In genomic region chr11:122153746-122154145, GRCh38 we compare ENCODE assay signal across 31 cellular contexts. TPM values are rescaled to one million over a fixed set of nuclear protein-coding genes. Genes with fewer than 3 reads are reported as not detected.
A peak's percentile ranks its signal among the peaks of the same experiment; 100 is the strongest.
DNase-seq lines count a peak whose midpoint lies in the region; ATAC-seq and TF ChIP-seq lines count a peak whose summit lies in the region.
"Had no signal": no experiment of that assay in that cellular context is flagged by ENCODE, and none has a peak within 500 bp of the region (broad histone marks: within the 10 kb centered on the region; RNA-seq: fewer than 3 reads in every experiment).

No MANE protein-coding gene starts in this region.

- no peak for ATAC-seq in Panc1
- no peak for ATAC-seq in HG03378 (IDR thresholded peaks at IDR 0.05; ENCODE audit: unreplicated experiment)
- no peak for ATAC-seq in HG02938 (IDR thresholded peaks at IDR 0.05; ENCODE audit: unreplicated experiment)
- ATAC-seq: activated CD4-positive, alpha-beta T cell treated with anti-CD3 and anti-CD28 coated beads for 36 hours; activated T-cell treated with anti-CD3 and anti-CD28 coated beads, Interleukin-2, amount 50 U/mL, for 4 hours; stimulated activated naive CD8-positive, alpha-beta T cell treated with anti-CD3 and anti-CD28 coated beads, Interleukin-15, Interleukin-2, amounts not matched to agents 100 U/mL and 50 U/mL, for 24 hours had no signal

- H3K27ac ChIP-seq in Panc1 (ENCODE audit: low read length) (peak overlapping the region; percentile 98), uterus (peak overlapping the region; percentile 21 to 31)
- H3K27ac ChIP-seq: 22Rv1; BLaER1 treated with 17β-estradiol and CSF1 and Interleukin-3, amounts not matched to agents 10 nM and 100 nM; SJCRH30; spleen had no signal

- H3K9me3 ChIP-seq in Panc1 (ENCODE audit: control insufficient read depth, insufficient read depth, low read depth, low read length) (no peaks in the 10 kb centered on the region), uterus (no peaks in the 10 kb centered on the region)
- H3K9me3 ChIP-seq: BLaER1 treated with 17β-estradiol and CSF1 and Interleukin-3, amounts not matched to agents 10 nM and 100 nM; SJCRH30; spleen; tibial nerve had no signal

- no peaks in the 10 kb centered on the region for H3K36me3 ChIP-seq in Panc1 (ENCODE audit: control insufficient read depth, insufficient read depth, low read length)
- no peaks in the 10 kb centered on the region for H3K36me3 ChIP-seq in uterus
- H3K36me3 ChIP-seq: BLaER1 treated with 17β-estradiol and CSF1 and Interleukin-3, amounts not matched to agents 10 nM and 100 nM; SJCRH30; spleen; tibial nerve had no signal

- CTCF ChIA-PET in Panc1 (lab: Charles Lee): interaction anchor here (1.3 kb wide), 1 partner anchor 46 kb away, joined by 5 read pairs; no protein-coding TSS in a partner anchor

- BruUV-seq in Panc1 (replicated peaks; lab: Mats Ljungman, UMichigan): no TSS peak

- TF ChIP-seq POLR2A in uterus (IDR thresholded peaks at IDR 0.05): no peak

- intact Hi-C loops in Panc1 (cut with micrococcal nuclease; ENCODE audit: unreplicated experiment) (no loop called here), uterus (cut with DNase I; ENCODE audit: low total_unique reads) (loop anchor here (10.0 kb wide), 2 partner anchors 49 to 51 kb away; no protein-coding TSS in a partner anchor)

- DNase-seq in NCI-H2227 treated with DMSO at 0.1 percent for 48 hours (lab: John Stamatoyannopoulos, UW) (peak; percentile 58), NCI-H2227 (lab: John Stamatoyannopoulos, UW; ENCODE audit: unreplicated experiment) (no peak), Panc1 (ENCODE audit: low read depth, low spot score) (no peak), fibroblast of mammary gland (ENCODE audit: low read depth) (no peak), uterus (no peak), iPS-NIHi11 (ENCODE audit: low spot score) (no peak)
- DNase-seq: activated CD4-positive, alpha-beta T cell treated with anti-CD3 and anti-CD28 coated beads for 36 hours; activated naive CD4-positive, alpha-beta T cell; activated T-cell treated with anti-CD3 and anti-CD28 coated beads, Interleukin-2, amount 50 U/mL, for 4 hours; central memory CD4-positive, alpha-beta T cell; erythroblast; H9; naive B cell; NCI-H1048; NCI-H187; NCI-H345; NCI-H774; occipital lobe; retina; SJCRH30; spleen; stimulated activated CD4-positive, alpha-beta T cell treated with anti-CD3 and anti-CD28 coated beads, Interleukin-4, amount 100 ng/mL, for 1 hour; stimulated activated naive CD8-positive, alpha-beta T cell treated with anti-CD3 and anti-CD28 coated beads, Interleukin-15, Interleukin-2, amounts not matched to agents 100 U/mL and 50 U/mL, for 24 hours; T-helper 1 cell had no signal

- H3K27me3 ChIP-seq in Panc1 (ENCODE audit: control insufficient read depth, insufficient read depth, low read length): no peaks in the 10 kb centered on the region
- H3K27me3 ChIP-seq in uterus: no peaks in the 10 kb centered on the region
- H3K27me3 ChIP-seq: BLaER1 treated with 17β-estradiol and CSF1 and Interleukin-3, amounts not matched to agents 10 nM and 100 nM; SJCRH30; spleen; tibial nerve had no signal

- H3K4me3 ChIP-seq in Panc1 (ENCODE audit: low read depth in 2 of 2, low read length in 2 of 2) (peak overlapping the region; percentile 44 to 73; a peak in 3 of 4 replicates), fibroblast of mammary gland (ENCODE audit: control insufficient read depth, low read depth, low read length) (peak overlapping the region; percentile 48), uterus (no peak overlapping the region)
- H3K4me3 ChIP-seq: BLaER1 treated with 17β-estradiol and CSF1 and Interleukin-3, amounts not matched to agents 10 nM and 100 nM; SJCRH30; spleen; tibial nerve had no signal

- in situ Hi-C loops in Panc1 (cut with HindIII; ENCODE audit: low pct_unique_long_range_greater_than_20kb, low sequenced_read_pairs): no loop called here

- POLR2A ChIA-PET in Panc1 (lab: Charles Lee): no interaction called here

- peaks cover 60% of the 10 kb centered on the region for H3K4me1 ChIP-seq in Panc1 (ENCODE audit: control insufficient read depth, insufficient read depth, low read length)
- H3K4me1 ChIP-seq in uterus: no peaks in the 10 kb centered on the region

- TF ChIP-seq CTCF in Panc1 (IDR thresholded peaks at IDR 0.05): no peak
- no peak for TF ChIP-seq CTCF in fibroblast of mammary gland (conservative IDR thresholded peaks at IDR 0.05; ENCODE audit: control insufficient read depth, insufficient read depth, low read depth, low read length)
- no peak for TF ChIP-seq CTCF in uterus (IDR thresholded peaks at IDR 0.05)

RNA-seq across cellular contexts. Expression of gene BLID, which starts 37.7 kb away (rescaled TPM):
- total RNA-seq in Panc1 (2021; ENCODE audit: unreplicated experiment) (0.41 TPM), uterus (10 to 100 TPM in 1 of 4 donors, 1 to 10 TPM in 2, under 1 TPM in 1; 0.77 to 14.0 (median 4.3) TPM)
- polyA plus RNA-seq in Panc1 (2012; ENCODE audit: insufficient read length): not detected
- total RNA-seq: activated CD4-positive, alpha-beta T cell treated with anti-CD3 and anti-CD28 coated beads for 36 hours; activated CD8-positive, alpha-beta memory T cell treated with anti-CD3 and anti-CD28 coated beads for 36 hours; activated T-cell treated with anti-CD3 and anti-CD28 coated beads, Interleukin-2, amount 50 U/mL, for 4 hours; H9; HT-29; SJCRH30 had no signal
- polyA plus RNA-seq: spleen had no signal

Comparison
In these comparisons a context has a peak if more than half of its experiments do, and no peak if none do; other contexts are left out.
1. H3K4me3 ChIP-seq: peak in Panc1 (2 of 2) and fibroblast of mammary gland (single experiment); none in uterus (0 of 2).